Comparison of ENCODE assay signal across 10 cellular contexts in the genomic region with DNA sequence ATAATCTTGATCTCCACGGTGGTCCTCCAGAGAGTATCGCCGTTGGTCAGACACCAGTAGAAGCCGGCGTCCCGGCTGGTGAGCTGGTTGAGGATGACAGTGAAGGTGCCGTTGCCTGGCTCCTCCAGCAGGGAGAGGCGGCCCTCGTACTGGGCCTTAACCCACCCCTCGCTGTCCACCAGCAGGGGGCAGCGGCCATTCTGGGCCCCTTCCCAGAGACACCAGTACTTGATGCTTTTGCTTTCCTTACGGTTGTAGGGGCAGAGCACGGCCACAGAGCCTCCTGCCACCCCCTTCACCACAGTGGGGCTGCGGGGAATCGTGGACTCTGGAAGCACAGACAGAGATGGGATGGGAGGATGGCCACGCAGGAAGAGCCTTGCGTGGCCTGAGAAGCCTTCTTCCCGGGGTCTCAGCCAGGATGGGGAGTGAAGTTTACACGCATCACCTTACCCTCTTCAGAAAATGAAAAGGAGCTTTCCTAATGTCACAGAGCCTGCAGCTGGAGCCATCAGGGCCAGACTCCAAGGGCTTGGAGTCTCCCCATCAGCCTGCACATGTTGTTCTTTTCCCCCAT. TPM values are rescaled to one million over a fixed set of nuclear protein-coding genes. Genes with fewer than 3 reads are reported as not detected.
DNase-seq lines count a peak whose midpoint lies in the region; ATAC-seq, FAIRE-seq and TF ChIP-seq lines count a peak whose summit lies in the region.
"Had no signal": no experiment of that assay in that cellular context is flagged by ENCODE, and none has a peak within 500 bp of the region (broad histone marks: within the 10 kb centered on the region; RNA-seq: fewer than 3 reads in every experiment).

No MANE protein-coding gene starts in this region.

- H3K9ac ChIP-seq in HepG2 (ENCODE audit: insufficient read depth, low read depth, low read length) = no peak overlapping the region
- H3K9ac ChIP-seq: BLaER1 treated with 17β-estradiol and CSF1 and Interleukin-3, amounts not matched to agents 10 nM and 100 nM had no signal

- 24% methylated on average over 16 of the region's 19 CpGs for WGBS in HepG2 (ENCODE audit: low lambda C conversion rate)
- 64 to 66% methylated on average over 19 of the region's 19 CpGs for WGBS in aorta, 2 donors
- 69 to 71% methylated on average over 19 of the region's 19 CpGs for WGBS in lower leg skin, 2 donors

- POLR2A ChIA-PET in HepG2 (lab: Yijun Ruan, JAX) = no interaction called here

- H3K27me3 ChIP-seq in HepG2 (ENCODE audit: control insufficient read depth in 1 of 2, insufficient read depth in 2 of 2, low read length in 2 of 2) (peaks cover 2 to 6% of the 10 kb centered on the region in 2 experiments; a peak in 3 of 5 replicates), aorta (ENCODE audit: control insufficient read depth in 1 of 2, insufficient read depth in 2 of 2, low read length in 1 of 2) (no peaks in the 10 kb centered on the region)
- H3K27me3 ChIP-seq: BLaER1 treated with 17β-estradiol and CSF1 and Interleukin-3, amounts not matched to agents 10 nM and 100 nM had no signal

- no peak for TF ChIP-seq POLR2A in HepG2 (IDR thresholded peaks at IDR 0.05; ENCODE audit: insufficient read depth in 1 of 2, low read depth in 2 of 2, low read length in 2 of 2)
- TF ChIP-seq POLR2A in lower leg skin (IDR thresholded peaks at IDR 0.05) = no peak

- H3K36me3 ChIP-seq in HepG2 (replicated peaks in 1 of 2; ENCODE audit: control insufficient read depth in 1 of 2, insufficient read depth in 2 of 2, low read length in 2 of 2) (no peaks in the 10 kb centered on the region), aorta (ENCODE audit: control insufficient read depth in 1 of 2, insufficient read depth in 2 of 2, low read length in 1 of 2) (no peaks in the 10 kb centered on the region)
- H3K36me3 ChIP-seq: BLaER1 treated with 17β-estradiol and CSF1 and Interleukin-3, amounts not matched to agents 10 nM and 100 nM had no signal

- no peak for TF ChIP-seq EP300 in HepG2 (IDR thresholded peaks at IDR 0.05; ENCODE audit: low read depth in 2 of 2, low read length in 2 of 2)
- TF ChIP-seq EP300 in HepG2 (CRISPR knock-in tag; IDR thresholded peaks at IDR 0.05; ENCODE audit: borderline replicate concordance) = no peak

- H3K79me2 ChIP-seq in HepG2 (ENCODE audit: insufficient read depth, low read length) = no peaks in the 10 kb centered on the region

- CTCF ChIA-PET in HepG2 (lab: Yijun Ruan, JAX; ENCODE audit: low intra/inter-chr PET ratio, low total read pairs) = interaction anchor here (0.7 to 4.8 kb wide), 3 partner anchors 45 to 142 kb away, joined by 3 to 87 read pairs (median 9); no protein-coding TSS in a partner anchor

- intact Hi-C loops in HepG2 (cut with micrococcal nuclease; ENCODE audit: unreplicated experiment) = loop anchor here (1.0 to 2.0 kb wide), 3 partner anchors 43 to 143 kb away; no protein-coding TSS in a partner anchor
- intact Hi-C loops in aorta (cut with DNase I) = no loop called here
- intact Hi-C loops in lower leg skin (cut with DNase I; ENCODE audit: low total_unique reads) = no loop called here

- no peaks in the 10 kb centered on the region for H3K9me3 ChIP-seq in HepG2 (ENCODE audit: low read length)
- no peaks in the 10 kb centered on the region for H3K9me3 ChIP-seq in aorta (ENCODE audit: control insufficient read depth, low read length)
- H3K9me3 ChIP-seq: BLaER1 treated with 17β-estradiol and CSF1 and Interleukin-3, amounts not matched to agents 10 nM and 100 nM had no signal

- peak; percentile 96 for TF ChIP-seq CTCF in HepG2 (CRISPR knock-in tag; IDR thresholded peaks at IDR 0.05)
- TF ChIP-seq CTCF in lower leg skin (IDR thresholded peaks at IDR 0.05) = no peak

- no peak overlapping the region for H2AFZ ChIP-seq in HepG2 (ENCODE audit: low read length)

- H3K4me1 ChIP-seq in HepG2 (ENCODE audit: insufficient read depth, low read length) (no peaks in the 10 kb centered on the region), aorta (ENCODE audit: control insufficient read depth in 1 of 2, insufficient read depth in 2 of 2, low read length in 2 of 2) (no peaks in the 10 kb centered on the region)

- in situ Hi-C loops in HepG2 (cut with HindIII; ENCODE audit: extremely low pct_ligation_motif_present, low pct_unique_long_range_greater_than_20kb) = loop anchor here (10.0 kb wide), 1 partner anchor 139 kb away; no protein-coding TSS in a partner anchor

- BruUV-seq in HepG2 (replicated peaks; lab: Mats Ljungman, UMichigan) = no TSS peak

- peak; percentile 99 for ATAC-seq in HepG2
- no peak for ATAC-seq in aorta (ENCODE audit: low FRiP score)

- peak; percentile 93 for TF ChIP-seq RAD21 in HepG2 (CRISPR knock-in tag; IDR thresholded peaks at IDR 0.05)

- DNase-seq in NCI-H146 (lab: John Stamatoyannopoulos, UW) = peak; percentile 24
- no peak for DNase-seq in NCI-H146 treated with DMSO at 0.1 percent for 48 hours (lab: John Stamatoyannopoulos, UW; ENCODE audit: unreplicated experiment)
- peak; percentile 21 for DNase-seq in NOMO-1 treated with dmso at 0.1 percent for 144 hours (lab: John Stamatoyannopoulos, UW; ENCODE audit: unreplicated experiment)
- peak; percentile 38 for DNase-seq in amniotic epithelial cell (ENCODE audit: low read depth)
- DNase-seq in HepG2 (ENCODE audit: low spot score) = peak; percentile 69
- peak; percentile 63 to 75 for DNase-seq in aorta
- DNase-seq in DMS79 (lab: John Stamatoyannopoulos, UW) = no peak
- no peak for DNase-seq in lower leg skin (ENCODE audit: low spot score in 2 of 2)

- H3K4me3 ChIP-seq in HepG2 (replicated peaks in 1 of 3; ENCODE audit: insufficient read depth in 1 of 3, low read depth in 2 of 3, low read length in 3 of 3) = no peak overlapping the region
- H3K4me3 ChIP-seq in aorta (ENCODE audit: low read length in 2 of 2) = no peak overlapping the region
- H3K4me3 ChIP-seq in lower leg skin (ENCODE audit: low read depth, poor library complexity, severe bottlenecking) = no peak overlapping the region
- H3K4me3 ChIP-seq: BLaER1 treated with 17β-estradiol and CSF1 and Interleukin-3, amounts not matched to agents 10 nM and 100 nM had no signal

- peak; percentile 57 for FAIRE-seq in HepG2 (lab: Jason Lieb, UNC)

- no peaks in the 10 kb centered on the region for H4K20me1 ChIP-seq in HepG2 (ENCODE audit: insufficient read depth, low read length)
- H4K20me1 ChIP-seq: BLaER1 treated with 17β-estradiol and CSF1 and Interleukin-3, amounts not matched to agents 10 nM and 100 nM had no signal

- H3K4me2 ChIP-seq in HepG2 (ENCODE audit: low read depth, low read length) = 0 out of 2 replicates have a peak overlapping the region, but pooled peaks have one; percentile 22
- H3K4me2 ChIP-seq: BLaER1 treated with 17β-estradiol and CSF1 and Interleukin-3, amounts not matched to agents 10 nM and 100 nM had no signal

- H3K27ac ChIP-seq in HepG2 (ENCODE audit: extremely low read length, insufficient read depth, low read length) = no peak overlapping the region
- no peak overlapping the region for H3K27ac ChIP-seq in aorta (ENCODE audit: low read depth in 1 of 2, low read length in 2 of 2)
- H3K27ac ChIP-seq: BLaER1 treated with 17β-estradiol and CSF1 and Interleukin-3, amounts not matched to agents 10 nM and 100 nM had no signal

RNA-seq across cellular contexts. Expression of a gene that starts 10.7 kb away (rescaled TPM):
- not detected in 2 replicates for total RNA-seq in HepG2 (2016; rRNA removed; fragmentation: Illumina TruSeq; extraction: Trizol)
- total RNA-seq in HepG2 (2016; cell fraction: cytosol; rRNA removed; fragmentation: Illumina TruSeq; extraction: Trizol; ENCODE audit: low read depth) = not detected in 2 replicates
- not detected in 2 replicates for total RNA-seq in HepG2 (2016; cell fraction: insoluble cytoplasmic fraction; rRNA removed; fragmentation: Illumina TruSeq; extraction: Trizol)
- total RNA-seq in HepG2 (2016; cell fraction: membrane; rRNA removed; fragmentation: Illumina TruSeq; extraction: Trizol) = not detected in 2 replicates
- total RNA-seq in HepG2 (2016; cell fraction: nucleus; rRNA removed; fragmentation: Illumina TruSeq; extraction: Trizol) = not detected in 2 replicates
- polyA plus RNA-seq in HepG2 (2011; rRNA removed) = 0.04 TPM in 1 of 2 replicates, not detected in the other
- polyA plus RNA-seq in HepG2 (2011; cell fraction: cytosol; rRNA removed) = not detected in 2 replicates
- not detected in 2 replicates for polyA plus RNA-seq in HepG2 (2011; cell fraction: nucleus; rRNA removed)
- not detected in 2 replicates for polyA plus RNA-seq in HepG2 (2012)
- not detected in 2 replicates for polyA plus RNA-seq in HepG2 (2016; cell fraction: cytosol; fragmentation: Illumina TruSeq; extraction: Trizol; ENCODE audit: low read depth)
- not detected in 2 replicates for polyA plus RNA-seq in HepG2 (2016; cell fraction: insoluble cytoplasmic fraction; fragmentation: Illumina TruSeq; extraction: Trizol; ENCODE audit: low read depth)
- not detected in 2 replicates for polyA plus RNA-seq in HepG2 (2016; cell fraction: membrane; fragmentation: Illumina TruSeq; extraction: Trizol; ENCODE audit: low read depth)
- not detected in 2 replicates for polyA plus RNA-seq in HepG2 (2016; cell fraction: nucleus; fragmentation: Illumina TruSeq; extraction: Trizol; ENCODE audit: insufficient read depth, low read depth)
- not detected in 2 replicates for polyA minus RNA-seq in HepG2 (2011; rRNA and poly(A)+ RNA removed; ENCODE audit: low replicate concordance)
- polyA minus RNA-seq in HepG2 (2011; cell fraction: cytosol; rRNA and poly(A)+ RNA removed) = not detected in 2 replicates
- polyA minus RNA-seq in HepG2 (2011; cell fraction: nucleus; rRNA and poly(A)+ RNA removed) = not detected in 2 replicates
- 1 to 10 TPM in 1 of 2 donors, under 1 TPM in 1; 0.84 to 2.1 TPM for total RNA-seq in aorta
- 10 to 100 TPM in 1 of 2 donors, under 1 TPM in 1; 0.28 to 67.5 TPM for polyA plus RNA-seq in aorta
- total RNA-seq in lower leg skin = 1 to 10 TPM in 2 of 4 donors, under 1 TPM in 1, not detected in 1; 0.55 to 4.7 (median 2.0) TPM

RNA-seq across cellular contexts. Expression of a gene that starts 13.8 kb away (rescaled TPM):
- total RNA-seq in HepG2 (2016; rRNA removed; fragmentation: Illumina TruSeq; extraction: Trizol) (not detected in 2 replicates), aorta (1 to 10 TPM; 3.3 to 4.0 TPM), lower leg skin (1 to 10 TPM in 2 of 4 donors, under 1 TPM in 1, not detected in 1; 0.34 to 1.4 (median 1.3) TPM)
- not detected in 2 replicates for total RNA-seq in HepG2 (2016; cell fraction: cytosol; rRNA removed; fragmentation: Illumina TruSeq; extraction: Trizol; ENCODE audit: low read depth)
- not detected in 2 replicates for total RNA-seq in HepG2 (2016; cell fraction: insoluble cytoplasmic fraction; rRNA removed; fragmentation: Illumina TruSeq; extraction: Trizol)
- total RNA-seq in HepG2 (2016; cell fraction: membrane; rRNA removed; fragmentation: Illumina TruSeq; extraction: Trizol) = not detected in 2 replicates
- not detected in 2 replicates for total RNA-seq in HepG2 (2016; cell fraction: nucleus; rRNA removed; fragmentation: Illumina TruSeq; extraction: Trizol)
- polyA plus RNA-seq in HepG2 (2011; rRNA removed) (0.47 TPM in 1 of 2 replicates, not detected in the other), aorta (1 to 10 TPM in 1 of 2 donors, under 1 TPM in 1; 0.28 to 1.3 TPM)
- polyA plus RNA-seq in HepG2 (2011; cell fraction: cytosol; rRNA removed) = 0.10 TPM in 1 of 2 replicates, not detected in the other
- 0.10 TPM in 1 of 2 replicates, not detected in the other for polyA plus RNA-seq in HepG2 (2011; cell fraction: nucleus; rRNA removed)
- polyA plus RNA-seq in HepG2 (2012) = not detected in 2 replicates
- polyA plus RNA-seq in HepG2 (2016; cell fraction: cytosol; fragmentation: Illumina TruSeq; extraction: Trizol; ENCODE audit: low read depth) = not detected in 2 replicates
- polyA plus RNA-seq in HepG2 (2016; cell fraction: insoluble cytoplasmic fraction; fragmentation: Illumina TruSeq; extraction: Trizol; ENCODE audit: low read depth) = not detected in 2 replicates
- polyA plus RNA-seq in HepG2 (2016; cell fraction: membrane; fragmentation: Illumina TruSeq; extraction: Trizol; ENCODE audit: low read depth) = not detected in 2 replicates
- polyA plus RNA-seq in HepG2 (2016; cell fraction: nucleus; fragmentation: Illumina TruSeq; extraction: Trizol; ENCODE audit: insufficient read depth, low read depth) = not detected in 2 replicates
- 3.1 TPM in 1 of 2 replicates, not detected in the other for polyA minus RNA-seq in HepG2 (2011; rRNA and poly(A)+ RNA removed; ENCODE audit: low replicate concordance)
- polyA minus RNA-seq in HepG2 (2011; cell fraction: cytosol; rRNA and poly(A)+ RNA removed) = not detected in 2 replicates
- polyA minus RNA-seq in HepG2 (2011; cell fraction: nucleus; rRNA and poly(A)+ RNA removed) = not detected in 2 replicates

RNA-seq across cellular contexts. Expression of a gene that starts 34.7 kb away (rescaled TPM):
- total RNA-seq in HepG2 (2016; rRNA removed; fragmentation: Illumina TruSeq; extraction: Trizol) = not detected in 2 replicates
- total RNA-seq in HepG2 (2016; cell fraction: cytosol; rRNA removed; fragmentation: Illumina TruSeq; extraction: Trizol; ENCODE audit: low read depth) = not detected in 2 replicates
- not detected in 2 replicates for total RNA-seq in HepG2 (2016; cell fraction: insoluble cytoplasmic fraction; rRNA removed; fragmentation: Illumina TruSeq; extraction: Trizol)
- not detected in 2 replicates for total RNA-seq in HepG2 (2016; cell fraction: membrane; rRNA removed; fragmentation: Illumina TruSeq; extraction: Trizol)
- not detected in 2 replicates for total RNA-seq in HepG2 (2016; cell fraction: nucleus; rRNA removed; fragmentation: Illumina TruSeq; extraction: Trizol)
- polyA plus RNA-seq in HepG2 (2011; rRNA removed) = not detected in 2 replicates
- not detected in 2 replicates for polyA plus RNA-seq in HepG2 (2011; cell fraction: cytosol; rRNA removed)
- not detected in 2 replicates for polyA plus RNA-seq in HepG2 (2011; cell fraction: nucleus; rRNA removed)
- polyA plus RNA-seq in HepG2 (2012) = not detected in 2 replicates
- polyA plus RNA-seq in HepG2 (2016; cell fraction: cytosol; fragmentation: Illumina TruSeq; extraction: Trizol; ENCODE audit: low read depth) = not detected in 2 replicates
- not detected in 2 replicates for polyA plus RNA-seq in HepG2 (2016; cell fraction: insoluble cytoplasmic fraction; fragmentation: Illumina TruSeq; extraction: Trizol; ENCODE audit: low read depth)
- polyA plus RNA-seq in HepG2 (2016; cell fraction: membrane; fragmentation: Illumina TruSeq; extraction: Trizol; ENCODE audit: low read depth) = not detected in 2 replicates
- not detected in 2 replicates for polyA plus RNA-seq in HepG2 (2016; cell fraction: nucleus; fragmentation: Illumina TruSeq; extraction: Trizol; ENCODE audit: insufficient read depth, low read depth)
- not detected in 2 replicates for polyA minus RNA-seq in HepG2 (2011; rRNA and poly(A)+ RNA removed; ENCODE audit: low replicate concordance)
- not detected in 2 replicates for polyA minus RNA-seq in HepG2 (2011; cell fraction: cytosol; rRNA and poly(A)+ RNA removed)
- not detected in 2 replicates for polyA minus RNA-seq in HepG2 (2011; cell fraction: nucleus; rRNA and poly(A)+ RNA removed)
- not detected for total RNA-seq in aorta
- not detected for polyA plus RNA-seq in aorta
- total RNA-seq in lower leg skin = not detected
- total RNA-seq: skeletal muscle tissue had no signal

RNA-seq across cellular contexts. Expression of a gene that starts 38.3 kb away (rescaled TPM):
- total RNA-seq in HepG2 (2016; rRNA removed; fragmentation: Illumina TruSeq; extraction: Trizol) (not detected in 2 replicates), aorta (not detected), lower leg skin (not detected)
- not detected in 2 replicates for total RNA-seq in HepG2 (2016; cell fraction: cytosol; rRNA removed; fragmentation: Illumina TruSeq; extraction: Trizol; ENCODE audit: low read depth)
- total RNA-seq in HepG2 (2016; cell fraction: insoluble cytoplasmic fraction; rRNA removed; fragmentation: Illumina TruSeq; extraction: Trizol) = not detected in 2 replicates
- total RNA-seq in HepG2 (2016; cell fraction: membrane; rRNA removed; fragmentation: Illumina TruSeq; extraction: Trizol) = not detected in 2 replicates
- not detected in 2 replicates for total RNA-seq in HepG2 (2016; cell fraction: nucleus; rRNA removed; fragmentation: Illumina TruSeq; extraction: Trizol)
- polyA plus RNA-seq in HepG2 (2011; rRNA removed) (not detected in 2 replicates), aorta (not detected)
- not detected in 2 replicates for polyA plus RNA-seq in HepG2 (2011; cell fraction: cytosol; rRNA removed)
- not detected in 2 replicates for polyA plus RNA-seq in HepG2 (2011; cell fraction: nucleus; rRNA removed)
- polyA plus RNA-seq in HepG2 (2012) = not detected in 2 replicates
- not detected in 2 replicates for polyA plus RNA-seq in HepG2 (2016; cell fraction: cytosol; fragmentation: Illumina TruSeq; extraction: Trizol; ENCODE audit: low read depth)
- polyA plus RNA-seq in HepG2 (2016; cell fraction: insoluble cytoplasmic fraction; fragmentation: Illumina TruSeq; extraction: Trizol; ENCODE audit: low read depth) = not detected in 2 replicates
- not detected in 2 replicates for polyA plus RNA-seq in HepG2 (2016; cell fraction: membrane; fragmentation: Illumina TruSeq; extraction: Trizol; ENCODE audit: low read depth)
- not detected in 2 replicates for polyA plus RNA-seq in HepG2 (2016; cell fraction: nucleus; fragmentation: Illumina TruSeq; extraction: Trizol; ENCODE audit: insufficient read depth, low read depth)
- 0.12 TPM in 1 of 2 replicates, not detected in the other for polyA minus RNA-seq in HepG2 (2011; rRNA and poly(A)+ RNA removed; ENCODE audit: low replicate concordance)
- not detected in 2 replicates for polyA minus RNA-seq in HepG2 (2011; cell fraction: cytosol; rRNA and poly(A)+ RNA removed)
- polyA minus RNA-seq in HepG2 (2011; cell fraction: nucleus; rRNA and poly(A)+ RNA removed) = not detected in 2 replicates
- total RNA-seq: skeletal muscle tissue had no signal

Comparison
In these comparisons a context has a peak if more than half of its experiments do, and no peak if none do; other contexts are left out.
1. DNase-seq: peak in NCI-H146 (single experiment), NOMO-1 treated with dmso at 0.1 percent for 144 hours (single experiment), amniotic epithelial cell (single experiment), HepG2 (single experiment) and aorta (2 of 2); none in NCI-H146 treated with DMSO at 0.1 percent for 48 hours (single experiment), DMS79 (single experiment) and lower leg skin (0 of 2).